11 cellular contexts compared by ENCODE assay signal in the genomic region with DNA sequence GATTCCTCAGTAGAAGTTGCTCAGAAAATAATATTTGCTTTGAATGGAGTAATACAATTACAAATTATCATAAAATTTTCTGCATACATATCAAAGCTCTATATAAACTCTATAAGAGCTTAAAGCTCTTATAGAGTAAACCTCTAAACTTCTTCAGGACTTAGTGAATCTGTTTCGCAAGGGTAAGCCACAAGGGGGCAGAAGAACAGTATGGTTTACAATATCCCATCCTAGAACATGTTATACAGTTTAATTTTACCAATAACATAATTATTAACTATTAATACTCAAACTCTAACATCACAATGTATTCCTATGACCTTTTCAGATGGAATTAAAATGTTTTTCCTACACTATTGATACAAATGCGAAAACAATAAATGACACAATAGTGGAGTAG. TPM values are rescaled to one million over a fixed set of nuclear protein-coding genes. Genes with fewer than 3 reads are reported as not detected.
DNase-seq lines count a peak whose midpoint lies in the region; ATAC-seq and TF ChIP-seq lines count a peak whose summit lies in the region.
"Had no signal": no experiment of that assay in that cellular context is flagged by ENCODE, and none has a peak within 500 bp of the region (broad histone marks: within the 10 kb centered on the region; RNA-seq: fewer than 3 reads in every experiment).

No MANE protein-coding gene starts in this region.

- no peaks in the 10 kb centered on the region for H3K9me3 ChIP-seq in SK-N-SH
- H3K9me3 ChIP-seq in psoas muscle, result no peaks in the 10 kb centered on the region
- H3K9me3 ChIP-seq: Caco-2 had no signal

- no peaks in the 10 kb centered on the region for H3K4me1 ChIP-seq in SK-N-SH (ENCODE audit: control insufficient read depth in 1 of 2, insufficient read depth in 2 of 2, low read depth in 1 of 2, low read length in 1 of 2)
- H3K4me1 ChIP-seq in psoas muscle, result no peaks in the 10 kb centered on the region
- H3K4me1 ChIP-seq: Caco-2 had no signal

- POLR2A ChIA-PET in SK-N-SH (lab: Yijun Ruan, JAX), result no interaction called here

- WGBS in SK-N-SH (ENCODE audit: low lambda C conversion rate), result 1% methylated on average over 2 of the region's 2 CpGs
- 43 to 64% (median 62%) methylated on average over 2 of the region's 2 CpGs for WGBS in psoas muscle, 3 donors

- no peaks in the 10 kb centered on the region for H3K9me2 ChIP-seq in SK-N-SH

- TF ChIP-seq RAD21 in SK-N-SH (IDR thresholded peaks at IDR 0.05; ENCODE audit: low read length), result peak; percentile 30; the same call in 1 of the 2 replicates

- H3F3A ChIP-seq in SK-N-SH (replicated peaks; ENCODE audit: insufficient read depth), result no peaks in the 10 kb centered on the region

- H3K36me3 ChIP-seq in SK-N-SH (replicated peaks in 1 of 2; ENCODE audit: control insufficient read depth in 1 of 2, insufficient read depth in 2 of 2, low read length in 1 of 2) (no peaks in the 10 kb centered on the region), psoas muscle (ENCODE audit: insufficient read depth in 1 of 2, low read depth in 1 of 2) (no peaks in the 10 kb centered on the region)

- peak; percentile 67 for TF ChIP-seq CTCF in SK-N-SH (IDR thresholded peaks at IDR 0.05)
- TF ChIP-seq CTCF in psoas muscle (IDR thresholded peaks at IDR 0.05), result peak; percentile 7

- no peak overlapping the region for H3K4me2 ChIP-seq in SK-N-SH

- no peak overlapping the region for H2AFZ ChIP-seq in SK-N-SH (ENCODE audit: low read depth)

- H3K9ac ChIP-seq in SK-N-SH, result no peak overlapping the region

- H3K27me3 ChIP-seq in SK-N-SH (ENCODE audit: insufficient read depth) (no peaks in the 10 kb centered on the region), psoas muscle (ENCODE audit: insufficient read depth in 3 of 3, low read length in 2 of 3) (no peaks in the 10 kb centered on the region)

- CTCF ChIA-PET in SK-N-SH (lab: Yijun Ruan, JAX), result interaction anchor here (0.7 to 1.4 kb wide), 6 partner anchors 9 to 30 kb away, joined by 3 to 5 read pairs (median 4); no protein-coding TSS in a partner anchor

- TF ChIP-seq EP300 in SK-N-SH (IDR thresholded peaks at IDR 0.05; ENCODE audit: borderline replicate concordance in 1 of 2, low read depth in 1 of 2, low read length in 1 of 2), result no peak

- H3K4me3 ChIP-seq in SK-N-SH (ENCODE audit: low read depth in 2 of 2, low read length in 1 of 2), result no peak overlapping the region
- no peak overlapping the region for H3K4me3 ChIP-seq in psoas muscle

- no peaks in the 10 kb centered on the region for H4K20me1 ChIP-seq in SK-N-SH (ENCODE audit: insufficient read depth)

- DNase-seq in SK-N-SH, result peak; percentile 3
- DNase-seq in astrocyte of the hippocampus (ENCODE audit: low read depth, low spot score), result peak; percentile 1
- no peak for DNase-seq in psoas muscle
- DNase-seq in left cardiac atrium, result no peak
- no peak for DNase-seq in NCI-H146 (lab: John Stamatoyannopoulos, UW)
- DNase-seq: activated naive CD8-positive, alpha-beta T cell treated with anti-CD3 and anti-CD28 coated beads, Interleukin-2, amount 10 ng/mL, durations not matched to agents 7 days and 5 days had no signal

- H3K79me2 ChIP-seq in SK-N-SH (ENCODE audit: insufficient read depth), result no peaks in the 10 kb centered on the region

- ATAC-seq in SK-N-SH treated with all-trans-retinoic acid at 6 μM for 48 hours (no peak), HG03342 (IDR thresholded peaks at IDR 0.05; ENCODE audit: unreplicated experiment) (peak; percentile 70), psoas muscle (no peak), GM21825 (IDR thresholded peaks at IDR 0.05; ENCODE audit: unreplicated experiment) (no peak), left cardiac atrium (no peak)

- H3K27ac ChIP-seq in SK-N-SH (ENCODE audit: low read depth in 2 of 2, low read length in 1 of 2), result no peak overlapping the region
- H3K27ac ChIP-seq in psoas muscle, result no peak overlapping the region

- intact Hi-C loops in psoas muscle (cut with DNase I) (no loop called here), left cardiac atrium (cut with DNase I) (no loop called here)

TF ChIP-seq in SK-N-SH, 30 proteins besides CTCF, POLR2A, EP300 and RAD21:
- TF ChIP-seq MEF2A (IDR thresholded peaks at IDR 0.05; ENCODE audit: borderline replicate concordance, low read depth) (no peak), YY1 (IDR thresholded peaks at IDR 0.05; ENCODE audit: low read depth) (no peak), JUND (IDR thresholded peaks at IDR 0.05) (no peak), REST (IDR thresholded peaks at IDR 0.05; ENCODE audit: low read depth, low read length) (no peak), NRF1 (IDR thresholded peaks at IDR 0.05; ENCODE audit: low read depth, low read length) (no peak)
- TF ChIP-seq, protein P1, sequence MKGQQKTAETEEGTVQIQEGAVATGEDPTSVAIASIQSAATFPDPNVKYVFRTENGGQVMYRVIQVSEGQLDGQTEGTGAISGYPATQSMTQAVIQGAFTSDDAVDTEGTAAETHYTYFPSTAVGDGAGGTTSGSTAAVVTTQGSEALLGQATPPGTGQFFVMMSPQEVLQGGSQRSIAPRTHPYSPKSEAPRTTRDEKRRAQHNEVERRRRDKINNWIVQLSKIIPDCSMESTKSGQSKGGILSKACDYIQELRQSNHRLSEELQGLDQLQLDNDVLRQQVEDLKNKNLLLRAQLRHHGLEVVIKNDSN (IDR thresholded peaks at IDR 0.05; ENCODE audit: borderline replicate concordance, low read depth), result no peak

TF ChIP-seq in SK-N-SH treated with all-trans-retinoic acid at 6 μM for 48 hours, 23 proteins besides CTCF, POLR2A, EP300 and RAD21 (continues in another document):
- no peak for TF ChIP-seq ZNF565 (CRISPR knock-in tag; conservative IDR thresholded peaks at IDR 0.05; ENCODE audit: low read depth)
- TF ChIP-seq RARB (CRISPR knock-in tag; IDR thresholded peaks at IDR 0.05), result no peak
- no peak for TF ChIP-seq PPARA (CRISPR knock-in tag; IDR thresholded peaks at IDR 0.05; ENCODE audit: borderline replicate concordance)
- TF ChIP-seq ARNTL (CRISPR knock-in tag; IDR thresholded peaks at IDR 0.05; ENCODE audit: borderline replicate concordance, low read depth), result no peak
- TF ChIP-seq ZFP30 (CRISPR knock-in tag; IDR thresholded peaks at IDR 0.05), result no peak
- TF ChIP-seq, protein P2, sequence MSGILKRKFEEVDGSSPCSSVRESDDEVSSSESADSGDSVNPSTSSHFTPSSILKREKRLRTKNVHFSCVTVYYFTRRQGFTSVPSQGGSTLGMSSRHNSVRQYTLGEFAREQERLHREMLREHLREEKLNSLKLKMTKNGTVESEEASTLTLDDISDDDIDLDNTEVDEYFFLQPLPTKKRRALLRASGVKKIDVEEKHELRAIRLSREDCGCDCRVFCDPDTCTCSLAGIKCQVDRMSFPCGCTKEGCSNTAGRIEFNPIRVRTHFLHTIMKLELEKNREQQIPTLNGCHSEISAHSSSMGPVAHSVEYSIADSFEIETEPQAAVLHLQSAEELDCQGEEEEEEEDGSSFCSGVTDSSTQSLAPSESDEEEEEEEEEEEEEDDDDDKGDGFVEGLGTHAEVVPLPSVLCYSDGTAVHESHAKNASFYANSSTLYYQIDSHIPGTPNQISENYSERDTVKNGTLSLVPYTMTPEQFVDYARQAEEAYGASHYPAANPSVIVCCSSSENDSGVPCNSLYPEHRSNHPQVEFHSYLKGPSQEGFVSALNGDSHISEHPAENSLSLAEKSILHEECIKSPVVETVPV (CRISPR knock-in tag; IDR thresholded peaks at IDR 0.05), result no peak
- TF ChIP-seq SNAI2 (CRISPR knock-in tag; IDR thresholded peaks at IDR 0.05), result no peak
- no peak for TF ChIP-seq ZFP3 (CRISPR knock-in tag; IDR thresholded peaks at IDR 0.05)
- no peak for TF ChIP-seq ZNF8 (CRISPR knock-in tag; IDR thresholded peaks at IDR 0.05)
- TF ChIP-seq TSHZ2 (CRISPR knock-in tag; IDR thresholded peaks at IDR 0.05), result no peak
- no peak for TF ChIP-seq BACH2 (CRISPR knock-in tag; IDR thresholded peaks at IDR 0.05; ENCODE audit: borderline replicate concordance)
- no peak for TF ChIP-seq OSR1 (CRISPR knock-in tag; IDR thresholded peaks at IDR 0.05)
- no peak for TF ChIP-seq CREB5 (CRISPR knock-in tag; IDR thresholded peaks at IDR 0.05; ENCODE audit: low read depth)
- TF ChIP-seq TOX (CRISPR knock-in tag; IDR thresholded peaks at IDR 0.05; ENCODE audit: borderline replicate concordance), result no peak

RNA-seq across cellular contexts. Expression of gene SPANXN1, which starts 33.8 kb away (rescaled TPM):
- polyA plus RNA-seq in SK-N-SH (2012; rRNA removed) (not detected in 2 replicates), psoas muscle (not detected)
- polyA plus RNA-seq in SK-N-SH (2012; cell fraction: cytosol; rRNA removed), result not detected in 2 replicates
- polyA plus RNA-seq in SK-N-SH (2012; cell fraction: nucleus; rRNA removed), result not detected in 2 replicates
- total RNA-seq in psoas muscle (not detected), left cardiac atrium (not detected)
- total RNA-seq: activated naive CD8-positive, alpha-beta T cell treated with anti-CD3 and anti-CD28 coated beads, Interleukin-2, amount 10 ng/mL, durations not matched to agents 7 days and 5 days; Caco-2; glomerular endothelial cell had no signal

Comparison
In these comparisons a context has a peak if more than half of its experiments do, and no peak if none do; other contexts are left out.
1. DNase-seq: peak in SK-N-SH (single experiment) and astrocyte of the hippocampus (single experiment); none in psoas muscle (0 of 2), left cardiac atrium (single experiment) and NCI-H146 (single experiment).